17 cellular contexts compared by ENCODE assay signal in genomic region chr1:161840363-161840762, GRCh38.
"Had no signal": no experiment of that assay in that cellular context is flagged by ENCODE, and none has a peak within 500 bp of the region (broad histone marks: within the 10 kb centered on the region; RNA-seq: fewer than 3 reads in every experiment).

No MANE protein-coding gene starts in this region.

- H3K4me3 ChIP-seq: adrenal gland, heart right ventricle, left lung, psoas muscle, upper lobe of right lung had no signal

- H3K36me3 ChIP-seq: adrenal gland, brain microvascular endothelial cell had no signal

- H3K4me1 ChIP-seq: left lung, upper lobe of right lung had no signal

- FAIRE-seq: frontal cortex had no signal

- ATAC-seq: heart right ventricle, left lung, psoas muscle, sciatic nerve, upper lobe of right lung had no signal

- H3K27me3 ChIP-seq: adrenal gland, brain microvascular endothelial cell, heart right ventricle, left lung, upper lobe of right lung had no signal

- H3K27ac ChIP-seq: adrenal gland, brain microvascular endothelial cell, heart right ventricle, left lung, psoas muscle, upper lobe of right lung had no signal

- H3K9me3 ChIP-seq: adrenal gland, heart right ventricle, left lung, psoas muscle, upper lobe of right lung had no signal

- DNase-seq: activated CD4-positive, alpha-beta T cell treated with anti-CD3 and anti-CD28 coated beads, Interleukin-2, amount 10 ng/mL, durations not matched to agents 7 days and 5 days; activated CD4-positive, CD25-positive, alpha-beta regulatory T cell; activated CD8-positive, alpha-beta memory T cell treated with anti-CD3 and anti-CD28 coated beads for 24 hours; activated naive CD4-positive, alpha-beta T cell treated with anti-CD3 and anti-CD28 coated beads, Interleukin-2, amount 10 ng/mL, durations not matched to agents 7 days and 5 days; adrenal gland; brain microvascular endothelial cell; endodermal cell; erythroblast; heart right ventricle; islet precursor cell; left lung; psoas muscle; stimulated activated CD4-positive, alpha-beta T cell treated with anti-CD3 and anti-CD28 coated beads, Interleukin-2, amount 100 ng/mL, for 24 hours; stimulated activated naive CD4-positive, alpha-beta T cell treated with Interleukin-2 at 50 U/mL for 16 hours; upper lobe of right lung had no signal
